ENCODE assay signal across 3 cellular contexts in the genomic region with DNA sequence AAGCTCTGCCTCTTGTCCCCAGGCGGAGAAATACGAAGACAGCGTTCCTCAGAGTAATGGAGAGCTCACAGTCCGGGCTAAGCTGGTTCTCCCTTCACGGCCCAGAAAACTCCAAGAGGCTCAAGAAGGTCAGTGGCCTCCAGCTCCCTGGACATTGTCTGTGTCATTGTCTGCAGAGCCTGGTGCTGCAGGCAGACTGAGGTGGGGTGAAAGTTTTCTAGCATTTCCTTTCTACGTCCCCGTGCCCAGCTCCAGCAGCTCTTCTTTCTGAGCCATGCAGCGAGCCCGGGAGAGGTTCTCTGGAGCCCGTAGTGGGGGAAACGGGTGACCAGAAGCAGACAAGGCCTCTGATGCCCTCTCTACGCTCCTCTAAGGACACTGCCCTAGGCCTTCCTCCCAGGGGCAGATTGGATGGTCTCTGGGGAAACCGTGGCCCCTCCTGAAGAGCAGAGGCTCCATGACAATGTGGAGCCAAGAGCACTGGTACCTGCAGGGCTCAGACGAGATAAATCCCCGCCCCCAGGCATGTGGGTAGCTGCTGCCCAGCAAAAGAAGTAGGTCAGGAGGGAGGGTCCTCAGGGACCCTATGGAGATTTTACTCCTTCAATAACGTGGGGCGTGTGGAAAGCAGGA.
A peak's percentile ranks its signal among the peaks of the same experiment; 100 is the strongest.
TF ChIP-seq lines count a peak whose summit lies in the region.

No MANE protein-coding gene starts in this region.

TF ChIP-seq in HEK293, 187 proteins besides CTCF, POLR2A, EP300 and RAD21:
- TF ChIP-seq ZNF214 (tag by site-specific recombination; IDR thresholded peaks at IDR 0.05; ENCODE audit: borderline replicate concordance): no peak
- no peak for TF ChIP-seq ZNF169 (tag by site-specific recombination; IDR thresholded peaks at IDR 0.05)
- peak; percentile 33; the same call in 1 of the 2 replicates for TF ChIP-seq EGR2 (tag by site-specific recombination; IDR thresholded peaks at IDR 0.05; ENCODE audit: low read depth)
- no peak for TF ChIP-seq TRIM28 (IDR thresholded peaks at IDR 0.05; ENCODE audit: borderline replicate concordance, low read length)
- TF ChIP-seq ZNF549 (tag by site-specific recombination; IDR thresholded peaks at IDR 0.05): no peak
- no peak for TF ChIP-seq ZNF560 (tag by site-specific recombination; IDR thresholded peaks at IDR 0.05; ENCODE audit: borderline replicate concordance)
- no peak for TF ChIP-seq ZNF530 (tag by site-specific recombination; IDR thresholded peaks at IDR 0.05; ENCODE audit: low read depth)
- TF ChIP-seq, protein P1, sequence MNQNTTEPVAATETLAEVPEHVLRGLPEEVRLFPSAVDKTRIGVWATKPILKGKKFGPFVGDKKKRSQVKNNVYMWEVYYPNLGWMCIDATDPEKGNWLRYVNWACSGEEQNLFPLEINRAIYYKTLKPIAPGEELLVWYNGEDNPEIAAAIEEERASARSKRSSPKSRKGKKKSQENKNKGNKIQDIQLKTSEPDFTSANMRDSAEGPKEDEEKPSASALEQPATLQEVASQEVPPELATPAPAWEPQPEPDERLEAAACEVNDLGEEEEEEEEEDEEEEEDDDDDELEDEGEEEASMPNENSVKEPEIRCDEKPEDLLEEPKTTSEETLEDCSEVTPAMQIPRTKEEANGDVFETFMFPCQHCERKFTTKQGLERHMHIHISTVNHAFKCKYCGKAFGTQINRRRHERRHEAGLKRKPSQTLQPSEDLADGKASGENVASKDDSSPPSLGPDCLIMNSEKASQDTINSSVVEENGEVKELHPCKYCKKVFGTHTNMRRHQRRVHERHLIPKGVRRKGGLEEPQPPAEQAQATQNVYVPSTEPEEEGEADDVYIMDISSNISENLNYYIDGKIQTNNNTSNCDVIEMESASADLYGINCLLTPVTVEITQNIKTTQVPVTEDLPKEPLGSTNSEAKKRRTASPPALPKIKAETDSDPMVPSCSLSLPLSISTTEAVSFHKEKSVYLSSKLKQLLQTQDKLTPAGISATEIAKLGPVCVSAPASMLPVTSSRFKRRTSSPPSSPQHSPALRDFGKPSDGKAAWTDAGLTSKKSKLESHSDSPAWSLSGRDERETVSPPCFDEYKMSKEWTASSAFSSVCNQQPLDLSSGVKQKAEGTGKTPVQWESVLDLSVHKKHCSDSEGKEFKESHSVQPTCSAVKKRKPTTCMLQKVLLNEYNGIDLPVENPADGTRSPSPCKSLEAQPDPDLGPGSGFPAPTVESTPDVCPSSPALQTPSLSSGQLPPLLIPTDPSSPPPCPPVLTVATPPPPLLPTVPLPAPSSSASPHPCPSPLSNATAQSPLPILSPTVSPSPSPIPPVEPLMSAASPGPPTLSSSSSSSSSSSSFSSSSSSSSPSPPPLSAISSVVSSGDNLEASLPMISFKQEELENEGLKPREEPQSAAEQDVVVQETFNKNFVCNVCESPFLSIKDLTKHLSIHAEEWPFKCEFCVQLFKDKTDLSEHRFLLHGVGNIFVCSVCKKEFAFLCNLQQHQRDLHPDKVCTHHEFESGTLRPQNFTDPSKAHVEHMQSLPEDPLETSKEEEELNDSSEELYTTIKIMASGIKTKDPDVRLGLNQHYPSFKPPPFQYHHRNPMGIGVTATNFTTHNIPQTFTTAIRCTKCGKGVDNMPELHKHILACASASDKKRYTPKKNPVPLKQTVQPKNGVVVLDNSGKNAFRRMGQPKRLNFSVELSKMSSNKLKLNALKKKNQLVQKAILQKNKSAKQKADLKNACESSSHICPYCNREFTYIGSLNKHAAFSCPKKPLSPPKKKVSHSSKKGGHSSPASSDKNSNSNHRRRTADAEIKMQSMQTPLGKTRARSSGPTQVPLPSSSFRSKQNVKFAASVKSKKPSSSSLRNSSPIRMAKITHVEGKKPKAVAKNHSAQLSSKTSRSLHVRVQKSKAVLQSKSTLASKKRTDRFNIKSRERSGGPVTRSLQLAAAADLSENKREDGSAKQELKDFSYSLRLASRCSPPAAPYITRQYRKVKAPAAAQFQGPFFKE (tag by site-specific recombination; IDR thresholded peaks at IDR 0.05; ENCODE audit: borderline replicate concordance): no peak
TF ChIP-seq in HEK293: peak in this region for 1.

TF ChIP-seq in H1, 55 proteins besides CTCF, POLR2A, EP300 and RAD21:
- TF ChIP-seq KDM1A (IDR thresholded peaks at IDR 0.05; ENCODE audit: borderline replicate concordance, low read length) (no peak), CREB1 (IDR thresholded peaks at IDR 0.05) (no peak), TCF12 (IDR thresholded peaks at IDR 0.05; ENCODE audit: low read depth, low read length) (no peak), FOSL1 (IDR thresholded peaks at IDR 0.05; ENCODE audit: insufficient read depth, low read depth, low read length) (no peak), SIRT6 (IDR thresholded peaks at IDR 0.05; ENCODE audit: low read length) (no peak), YY1 (IDR thresholded peaks at IDR 0.05; ENCODE audit: low read depth, low read length) (no peak), SIX5 (IDR thresholded peaks at IDR 0.05; ENCODE audit: low read depth, low read length) (no peak), CTBP2 (IDR thresholded peaks at IDR 0.05; ENCODE audit: borderline replicate concordance, insufficient read depth, insufficient read length, low read length) (no peak), ZNF274 (IDR thresholded peaks at IDR 0.05; ENCODE audit: borderline replicate concordance, extremely low read depth, low read length) (no peak), NANOG (IDR thresholded peaks at IDR 0.05; ENCODE audit: insufficient read depth, low read depth, low read length, poor library complexity, severe bottlenecking) (no peak), SIN3A (conservative IDR thresholded peaks at IDR 0.05 in 1 of 2, IDR thresholded peaks at IDR 0.05 in 1 of 2; ENCODE audit: low read depth in 1 of 2, low read length in 2 of 2) (no peak), CHD1 (IDR thresholded peaks at IDR 0.05; ENCODE audit: low read depth, low read length) (no peak), EGR1 (IDR thresholded peaks at IDR 0.05; ENCODE audit: borderline replicate concordance, low read depth, low read length) (no peak)
- TF ChIP-seq, protein P2, sequence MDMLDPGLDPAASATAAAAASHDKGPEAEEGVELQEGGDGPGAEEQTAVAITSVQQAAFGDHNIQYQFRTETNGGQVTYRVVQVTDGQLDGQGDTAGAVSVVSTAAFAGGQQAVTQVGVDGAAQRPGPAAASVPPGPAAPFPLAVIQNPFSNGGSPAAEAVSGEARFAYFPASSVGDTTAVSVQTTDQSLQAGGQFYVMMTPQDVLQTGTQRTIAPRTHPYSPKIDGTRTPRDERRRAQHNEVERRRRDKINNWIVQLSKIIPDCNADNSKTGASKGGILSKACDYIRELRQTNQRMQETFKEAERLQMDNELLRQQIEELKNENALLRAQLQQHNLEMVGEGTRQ (IDR thresholded peaks at IDR 0.05; ENCODE audit: low read length): no peak

TF ChIP-seq in HEK293T, 16 proteins besides CTCF, POLR2A, EP300 and RAD21:
- no peak for TF ChIP-seq SP1 (IDR thresholded peaks at IDR 0.05)
- TF ChIP-seq ZNF384 (IDR thresholded peaks at IDR 0.05): no peak
- TF ChIP-seq, protein P3, sequence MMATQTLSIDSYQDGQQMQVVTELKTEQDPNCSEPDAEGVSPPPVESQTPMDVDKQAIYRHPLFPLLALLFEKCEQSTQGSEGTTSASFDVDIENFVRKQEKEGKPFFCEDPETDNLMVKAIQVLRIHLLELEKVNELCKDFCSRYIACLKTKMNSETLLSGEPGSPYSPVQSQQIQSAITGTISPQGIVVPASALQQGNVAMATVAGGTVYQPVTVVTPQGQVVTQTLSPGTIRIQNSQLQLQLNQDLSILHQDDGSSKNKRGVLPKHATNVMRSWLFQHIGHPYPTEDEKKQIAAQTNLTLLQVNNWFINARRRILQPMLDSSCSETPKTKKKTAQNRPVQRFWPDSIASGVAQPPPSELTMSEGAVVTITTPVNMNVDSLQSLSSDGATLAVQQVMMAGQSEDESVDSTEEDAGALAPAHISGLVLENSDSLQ (IDR thresholded peaks at IDR 0.05): no peak
- no peak for TF ChIP-seq LEF1 (IDR thresholded peaks at IDR 0.05; ENCODE audit: borderline replicate concordance)
- no peak for TF ChIP-seq SUZ12 (IDR thresholded peaks at IDR 0.05)
TF ChIP-seq in HEK293T: peak in this region for 0.
